Comparison of ENCODE assay signal across 7 cellular contexts in genomic region chr7:17382408-17383354, GRCh38.
DNase-seq lines count a peak whose midpoint lies in the region; ATAC-seq, FAIRE-seq and TF ChIP-seq lines count a peak whose summit lies in the region.
"Not testable (repeated sequence)": the region's sequence is repeated elsewhere in the genome, so short reads cannot be mapped to it uniquely, and the experiment has no call there.

No MANE protein-coding gene starts in this region.

- POLR2A ChIA-PET in activated B cell treated with CpG ODN at 0.5 μM for 24 hours (lab: Charles Lee): not testable (repeated sequence)

- CTCF ChIA-PET in activated B cell treated with CpG ODN at 0.5 μM for 24 hours (lab: Charles Lee): not testable (repeated sequence)

- not testable (repeated sequence) for TF ChIP-seq CTCF in GM20000 (IDR thresholded peaks at IDR 0.05; ENCODE audit: extremely low read depth, missing control alignments); activated B cell treated with CpG ODN at 0.5 μM for 24 hours (IDR thresholded peaks at IDR 0.05); kidney epithelial cell (IDR thresholded peaks at IDR 0.05; ENCODE audit: insufficient read depth, low read length, poor library complexity, severe bottlenecking); neural progenitor cell (IDR thresholded peaks at IDR 0.05)

- H3K27me3 Mint-ChIP-seq in activated B cell treated with CpG ODN at 0.5 μM for 24 hours; neural progenitor cell (ENCODE audit: insufficient read depth, low read depth): not testable (repeated sequence)

- ATAC-seq in GM18909 (IDR thresholded peaks at IDR 0.05; ENCODE audit: poor library complexity, unreplicated experiment): peak; percentile 59
- ATAC-seq in HG03175 (IDR thresholded peaks at IDR 0.05; ENCODE audit: unreplicated experiment): peak; percentile 51
- not testable (repeated sequence) for ATAC-seq in activated B cell treated with CpG ODN at 0.5 μM for 24 hours (ENCODE audit: low read depth)

- not testable (repeated sequence) for H3K36me3 ChIP-seq in kidney epithelial cell (ENCODE audit: control insufficient read depth, insufficient read depth, low read length); neural progenitor cell

- H2AFZ ChIP-seq in neural progenitor cell (replicated peaks): not testable (repeated sequence)

- H3K4me1 ChIP-seq in neural progenitor cell: peaks cover 12% of the 10 kb centered on the region

- H3K27ac ChIP-seq in neural progenitor cell: not testable (repeated sequence)

- peak; percentile 54 for FAIRE-seq in GM12892 (lab: Jason Lieb, UNC)

- not testable (repeated sequence) for TF ChIP-seq POLR2A in GM12892 (IDR thresholded peaks at IDR 0.05; ENCODE audit: low read depth, low read length)

- not testable (repeated sequence) for H3K79me2 ChIP-seq in neural progenitor cell (ENCODE audit: low read depth)

- H3K36me3 Mint-ChIP-seq in activated B cell treated with CpG ODN at 0.5 μM for 24 hours (ENCODE audit: low read depth); neural progenitor cell: not testable (repeated sequence)

- not testable (repeated sequence) for H4K20me1 ChIP-seq in neural progenitor cell (ENCODE audit: low read depth)

- H3K9ac ChIP-seq in neural progenitor cell: not testable (repeated sequence)

- not testable (repeated sequence) for H3K4me3 ChIP-seq in kidney epithelial cell (ENCODE audit: low read depth, low read length); neural progenitor cell

- not testable (repeated sequence) for H3K9me3 Mint-ChIP-seq in activated B cell treated with CpG ODN at 0.5 μM for 24 hours, neural progenitor cell

- H3K27me3 ChIP-seq in kidney epithelial cell (ENCODE audit: control insufficient read depth, insufficient read depth, low read length); neural progenitor cell: not testable (repeated sequence)

- H3K4me2 ChIP-seq in neural progenitor cell: not testable (repeated sequence)

- H3K27ac Mint-ChIP-seq in activated B cell treated with CpG ODN at 0.5 μM for 24 hours (peak overlapping the region; percentile 19), neural progenitor cell (peak overlapping the region; percentile 83)

- DNase-seq in GM12892 (ENCODE audit: insufficient read length); activated B cell treated with CpG ODN at 0.5 μM for 24 hours; neural progenitor cell (ENCODE audit: low spot score): not testable (repeated sequence)
- DNase-seq in GM20000 (ENCODE audit: low spot score) (peak; percentile 6), kidney epithelial cell (ENCODE audit: low read depth) (peak; percentile 28)

- not testable (repeated sequence) for H3F3A ChIP-seq in neural progenitor cell (ENCODE audit: low read depth)

- H3K4me1 Mint-ChIP-seq in activated B cell treated with CpG ODN at 0.5 μM for 24 hours: not testable (repeated sequence)
- peaks cover 11% of the 10 kb centered on the region for H3K4me1 Mint-ChIP-seq in neural progenitor cell

- H3K9me3 ChIP-seq in neural progenitor cell (ENCODE audit: low read depth): not testable (repeated sequence)

- H3K4me3 Mint-ChIP-seq in activated B cell treated with CpG ODN at 0.5 μM for 24 hours, neural progenitor cell: not testable (repeated sequence)

- intact Hi-C loops in activated B cell treated with CpG ODN at 0.5 μM for 24 hours (cut with micrococcal nuclease): not testable (repeated sequence)
